Comparison of ENCODE assay signal across 12 cellular contexts in genomic region chr12:107130830-107131760, GRCh38. TPM values are rescaled to one million over a fixed set of nuclear protein-coding genes. Genes with fewer than 3 reads are reported as not detected.
A peak's percentile ranks its signal among the peaks of the same experiment; 100 is the strongest.
DNase-seq lines count a peak whose midpoint lies in the region; ATAC-seq and TF ChIP-seq lines count a peak whose summit lies in the region.
"Had no signal": no experiment of that assay in that cellular context is flagged by ENCODE, and none has a peak within 500 bp of the region (broad histone marks: within the 10 kb centered on the region; RNA-seq: fewer than 3 reads in every experiment).

No MANE protein-coding gene starts in this region.

- H3K27me3 ChIP-seq in vagina: no peaks in the 10 kb centered on the region
- H3K27me3 ChIP-seq: spleen had no signal

- no peaks in the 10 kb centered on the region for H3K4me1 ChIP-seq in vagina
- H3K4me1 ChIP-seq: psoas muscle, spleen had no signal

- no peaks in the 10 kb centered on the region for H3K9me3 ChIP-seq in vagina
- H3K9me3 ChIP-seq: psoas muscle, spleen had no signal

- no peak for TF ChIP-seq CTCF in vagina (IDR thresholded peaks at IDR 0.05)

- TF ChIP-seq POLR2A in vagina (IDR thresholded peaks at IDR 0.05): no peak

- DNase-seq in COR-L47 (lab: John Stamatoyannopoulos, UW): peak; percentile 69
- DNase-seq in NCI-H128 (lab: John Stamatoyannopoulos, UW; ENCODE audit: unreplicated experiment): peak; percentile 96
- DNase-seq in NCI-H2171 treated with DMSO at 0.1 percent for 48 hours (lab: John Stamatoyannopoulos, UW): peak; percentile 84
- no peak for DNase-seq in vagina (ENCODE audit: extremely low spot score in 2 of 2)
- DNase-seq in MV-4-11 (lab: John Stamatoyannopoulos, UW): no peak
- DNase-seq in stimulated activated CD4-positive, alpha-beta T cell treated with anti-CD3 and anti-CD28 coated beads, Interleukin-2, amount 100 ng/mL, for 24 hours: no peak
- DNase-seq in hypothalamus (lab: John Stamatoyannopoulos, UW): no peak
- DNase-seq: activated naive CD8-positive, alpha-beta T cell treated with anti-CD3 and anti-CD28 coated beads, Interleukin-2, amount 50 U/mL, for 24 hours; psoas muscle; spleen; stimulated activated naive CD4-positive, alpha-beta T cell treated with Interleukin-2 at 50 U/mL for 16 hours had no signal

- no peak; the same call in 2 of the 3 replicates for ATAC-seq in SK-N-SH treated with all-trans-retinoic acid at 6 μM for 48 hours
- ATAC-seq: activated naive CD8-positive, alpha-beta T cell treated with anti-CD3 and anti-CD28 coated beads, Interleukin-2, amount 50 U/mL, for 24 hours had no signal

- H3K36me3 ChIP-seq in vagina: no peaks in the 10 kb centered on the region
- H3K36me3 ChIP-seq: spleen had no signal

- no peak overlapping the region for H3K4me3 ChIP-seq in vagina
- H3K4me3 ChIP-seq: psoas muscle, spleen had no signal

- intact Hi-C loops in vagina (cut with DNase I): loop anchor here (5.0 kb wide), 1 partner anchor 476 kb away; no protein-coding TSS in a partner anchor

- no peak overlapping the region for H3K27ac ChIP-seq in vagina
- H3K27ac ChIP-seq: psoas muscle, spleen had no signal

TF ChIP-seq in SK-N-SH treated with all-trans-retinoic acid at 6 μM for 48 hours, 23 proteins besides CTCF, POLR2A, EP300 and RAD21:
- no peak for TF ChIP-seq CSDC2 (CRISPR knock-in tag; IDR thresholded peaks at IDR 0.05)
- TF ChIP-seq TCF4 (CRISPR knock-in tag; IDR thresholded peaks at IDR 0.05; ENCODE audit: borderline replicate concordance): peak; percentile 54; the same call in 1 of the 2 replicates
- peak; percentile 16; the same call in 1 of the 2 replicates for TF ChIP-seq TSHZ2 (CRISPR knock-in tag; IDR thresholded peaks at IDR 0.05)

RNA-seq across cellular contexts. Expression of gene CRY1, which starts 37.7 kb away (rescaled TPM):
- 18.7 TPM for total RNA-seq in vagina

Comparison
In these comparisons a context has a peak if more than half of its experiments do, and no peak if none do; other contexts are left out.
1. DNase-seq: peak in COR-L47 (single experiment), NCI-H128 (single experiment) and NCI-H2171 treated with DMSO at 0.1 percent for 48 hours (single experiment); none in vagina (0 of 2), MV-4-11 (single experiment), stimulated activated CD4-positive, alpha-beta T cell treated with anti-CD3 and anti-CD28 coated beads, Interleukin-2, amount 100 ng/mL, for 24 hours (0 of 2) and hypothalamus (0 of 51).